ENCODE assay signal across 19 cellular contexts in genomic region chr1:2944705-2945104, GRCh38.
A peak's percentile ranks its signal among the peaks of the same experiment; 100 is the strongest.
DNase-seq lines count a peak whose midpoint lies in the region; ATAC-seq, FAIRE-seq and TF ChIP-seq lines count a peak whose summit lies in the region.
"Had no signal": no experiment of that assay in that cellular context is flagged by ENCODE, and none has a peak within 500 bp of the region (broad histone marks: within the 10 kb centered on the region; RNA-seq: fewer than 3 reads in every experiment).

No MANE protein-coding gene starts in this region.

- TF ChIP-seq POLR2A in HepG2 (IDR thresholded peaks at IDR 0.05; ENCODE audit: insufficient read depth in 1 of 2, low read depth in 2 of 2, low read length in 2 of 2) (no peak), right lobe of liver (IDR thresholded peaks at IDR 0.05) (no peak)

- H3K27me3 ChIP-seq in HepG2 (ENCODE audit: control insufficient read depth in 1 of 2, insufficient read depth in 2 of 2, low read length in 2 of 2) = peaks cover 9 to 40% of the 10 kb centered on the region in 2 experiments
- H3K27me3 ChIP-seq in right lobe of liver = no peaks in the 10 kb centered on the region
- H3K27me3 ChIP-seq in endodermal cell (ENCODE audit: control insufficient read depth, insufficient read depth, low read length, poor library complexity, severe bottlenecking) = no peaks in the 10 kb centered on the region
- no peaks in the 10 kb centered on the region for H3K27me3 ChIP-seq in trophoblast cell (ENCODE audit: insufficient read depth, low read length)
- H3K27me3 ChIP-seq in CD8-positive, alpha-beta T cell (ENCODE audit: insufficient read depth, low read length) = peaks cover 4% of the 10 kb centered on the region

- no peak overlapping the region for H2BK12ac ChIP-seq in trophoblast cell (ENCODE audit: low read length)

- no peak overlapping the region for H3K4ac ChIP-seq in trophoblast cell (ENCODE audit: low read depth, low read length)

- H3K4me2 ChIP-seq in HepG2 (ENCODE audit: low read depth, low read length) (no peak overlapping the region), trophoblast cell (ENCODE audit: low read length) (no peak overlapping the region)
- H3K4me2 ChIP-seq: BLaER1 had no signal

- TF ChIP-seq RAD21 in HepG2 (CRISPR knock-in tag; IDR thresholded peaks at IDR 0.05) = no peak

- H2BK120ac ChIP-seq in trophoblast cell (ENCODE audit: insufficient read depth, low read length, poor library complexity) = no peak overlapping the region

- peaks cover 62% of the 10 kb centered on the region for H3K9me3 Mint-ChIP-seq in endodermal cell
- H3K9me3 Mint-ChIP-seq in CD8-positive, alpha-beta T cell = peaks cover 7% of the 10 kb centered on the region

- H4K8ac ChIP-seq in trophoblast cell (ENCODE audit: low read depth, low read length) = no peak overlapping the region

- CTCF ChIA-PET in HepG2 (lab: Yijun Ruan, JAX; ENCODE audit: low intra/inter-chr PET ratio, low total read pairs) = no interaction called here
- CTCF ChIA-PET in CD8-positive, alpha-beta T cell (lab: Charles Lee) = no interaction called here

- no peaks in the 10 kb centered on the region for H3K79me1 ChIP-seq in trophoblast cell (ENCODE audit: low read length)

- intact Hi-C loops in HepG2 (cut with micrococcal nuclease; ENCODE audit: unreplicated experiment) = no loop called here
- intact Hi-C loops in right lobe of liver (cut with DNase I) = no loop called here
- intact Hi-C loops in CD8-positive, alpha-beta T cell (cut with DNase I, micrococcal nuclease) = no loop called here

- H3K9ac ChIP-seq in HepG2 (ENCODE audit: insufficient read depth, low read depth, low read length) (no peak overlapping the region), endodermal cell (ENCODE audit: extremely low read depth, low read length, poor library complexity, severe bottlenecking) (no peak overlapping the region), trophoblast cell (ENCODE audit: low read length) (no peak overlapping the region)
- H3K9ac ChIP-seq: BLaER1 had no signal

- H4K12ac ChIP-seq in trophoblast cell (ENCODE audit: low read depth, low read length) = no peak overlapping the region

- H3K23ac ChIP-seq in trophoblast cell (ENCODE audit: low read length) = peak overlapping the region; percentile 76

- no peak overlapping the region for H2AK5ac ChIP-seq in trophoblast cell (ENCODE audit: low read length)

- no peaks in the 10 kb centered on the region for H4K20me1 ChIP-seq in HepG2 (ENCODE audit: insufficient read depth, low read length)

- no peaks in the 10 kb centered on the region for H3K4me1 Mint-ChIP-seq in endodermal cell
- H3K4me1 Mint-ChIP-seq in CD8-positive, alpha-beta T cell (ENCODE audit: low read depth) = no peaks in the 10 kb centered on the region
- H3K4me1 Mint-ChIP-seq: CD14-positive monocyte; CD4-positive, alpha-beta memory T cell had no signal

- TF ChIP-seq CTCF in HepG2 (CRISPR knock-in tag; IDR thresholded peaks at IDR 0.05) (no peak), right lobe of liver (IDR thresholded peaks at IDR 0.05) (no peak), endodermal cell (conservative IDR thresholded peaks at IDR 0.05) (no peak)
- no peak for TF ChIP-seq CTCF in CD8-positive, alpha-beta T cell (IDR thresholded peaks at IDR 0.05)

- H2AFZ ChIP-seq in HepG2 (ENCODE audit: low read length) = no peak overlapping the region
- H2AFZ ChIP-seq in trophoblast cell (ENCODE audit: insufficient read depth, low read length, poor library complexity) = no peak overlapping the region

- WGBS in HepG2 (ENCODE audit: low lambda C conversion rate) = 14% methylated on average over 4 of the region's 4 CpGs
- WGBS in right lobe of liver (ENCODE audit: insufficient coverage, low coverage, low lambda C conversion rate, missing lambda C conversion rate) = 25% methylated on average over 2 of the region's 4 CpGs
- WGBS in endodermal cell (ENCODE audit: insufficient coverage in 1 of 2, insufficient read length in 1 of 2), 2 experiments = 77 to 84% methylated on average over 2 to 4 of the region's 4 CpGs
- no CpG with 5 or more reads among the region's 4 CpGs for WGBS in trophoblast cell (ENCODE audit: extremely low coverage, insufficient coverage, insufficient read length)

- no peak for FAIRE-seq in HepG2 (lab: Jason Lieb, UNC)

- in situ Hi-C loops in HepG2 (cut with HindIII; ENCODE audit: extremely low pct_ligation_motif_present, low pct_unique_long_range_greater_than_20kb) = no loop called here

- no peaks in the 10 kb centered on the region for H3K27me3 Mint-ChIP-seq in endodermal cell (ENCODE audit: insufficient read depth)
- H3K27me3 Mint-ChIP-seq in CD8-positive, alpha-beta T cell (ENCODE audit: low read depth) = peaks cover 8% of the 10 kb centered on the region

- TF ChIP-seq EP300 in HepG2 (IDR thresholded peaks at IDR 0.05; ENCODE audit: low read depth in 2 of 2, low read length in 2 of 2) = no peak
- no peak for TF ChIP-seq EP300 in HepG2 (CRISPR knock-in tag; IDR thresholded peaks at IDR 0.05; ENCODE audit: borderline replicate concordance)

- no peak overlapping the region for H3K27ac Mint-ChIP-seq in endodermal cell
- H3K27ac Mint-ChIP-seq in CD8-positive, alpha-beta T cell = no peak overlapping the region
- H3K27ac Mint-ChIP-seq: CD14-positive monocyte; CD4-positive, alpha-beta memory T cell; IgD-negative memory B cell had no signal

- H3K27ac ChIP-seq in HepG2 (ENCODE audit: extremely low read length, insufficient read depth, low read length) = no peak overlapping the region
- no peak overlapping the region for H3K27ac ChIP-seq in right lobe of liver
- H3K27ac ChIP-seq in endodermal cell (ENCODE audit: low read depth, low read length) = no peak overlapping the region
- no peak overlapping the region for H3K27ac ChIP-seq in trophoblast cell (ENCODE audit: low read depth, low read length)
- H3K27ac ChIP-seq in CD8-positive, alpha-beta T cell (ENCODE audit: low read depth, low read length) = no peak overlapping the region
- H3K27ac ChIP-seq: BLaER1 had no signal

- H3K4me3 ChIP-seq in HepG2 (replicated peaks in 1 of 3; ENCODE audit: insufficient read depth in 1 of 3, low read depth in 2 of 3, low read length in 3 of 3) = no peak overlapping the region
- H3K4me3 ChIP-seq in right lobe of liver = no peak overlapping the region
- H3K4me3 ChIP-seq in endodermal cell (ENCODE audit: low read length) = peak overlapping the region; percentile 56
- peak overlapping the region; percentile 51 for H3K4me3 ChIP-seq in trophoblast cell (ENCODE audit: low read depth, low read length)
- H3K4me3 ChIP-seq in CD8-positive, alpha-beta T cell (ENCODE audit: low read depth, low read length) = no peak overlapping the region
- H3K4me3 ChIP-seq: BLaER1 had no signal

- H3K9me3 ChIP-seq in HepG2 (ENCODE audit: low read length) (no peaks in the 10 kb centered on the region), right lobe of liver (no peaks in the 10 kb centered on the region), endodermal cell (ENCODE audit: control insufficient read depth, low read length) (peaks cover 58% of the 10 kb centered on the region), trophoblast cell (ENCODE audit: insufficient read depth, low read depth, low read length) (peaks cover 58% of the 10 kb centered on the region)
- no peaks in the 10 kb centered on the region for H3K9me3 ChIP-seq in CD8-positive, alpha-beta T cell (ENCODE audit: low read length)

- BruUV-seq in HepG2 (replicated peaks; lab: Mats Ljungman, UMichigan) = no TSS peak

- no peak for DNase-seq in HepG2 (ENCODE audit: low spot score)
- DNase-seq in right lobe of liver = no peak
- DNase-seq in endodermal cell = no peak
- no peak for DNase-seq in trophoblast cell
- DNase-seq in NCI-H1092 treated with DMSO at 0.1 percent for 48 hours (lab: John Stamatoyannopoulos, UW) = no peak
- no peak for DNase-seq in MV-4-11 (lab: John Stamatoyannopoulos, UW)
- no peak for DNase-seq in CD8-positive, alpha-beta T cell
- no peak for DNase-seq in NCI-H345 treated with DMSO at 0.1 percent for 48 hours (lab: John Stamatoyannopoulos, UW; ENCODE audit: unreplicated experiment)
- DNase-seq: 8988T; Calu3; CD4-positive, alpha-beta memory T cell; DMS79 treated with DMSO at 0.1 percent for 48 hours; GF-D8; GOT3; H7 had no signal

- no peak overlapping the region for H3K18ac ChIP-seq in trophoblast cell (ENCODE audit: low read length)

- ATAC-seq in HepG2 (no peak), right lobe of liver (no peak)
- no peak for ATAC-seq in CD8-positive, alpha-beta T cell
- ATAC-seq: HCT116 had no signal

- no peaks in the 10 kb centered on the region for H3K79me2 ChIP-seq in HepG2 (ENCODE audit: insufficient read depth, low read length)
- H3K79me2 ChIP-seq in trophoblast cell (ENCODE audit: control insufficient read depth, insufficient read depth, low read length, poor library complexity) = no peaks in the 10 kb centered on the region

- no peak overlapping the region for H4K91ac ChIP-seq in trophoblast cell (ENCODE audit: low read depth, low read length)

- no peak overlapping the region for H2BK5ac ChIP-seq in trophoblast cell (ENCODE audit: low read depth, low read length, poor library complexity)

- H3K4me1 ChIP-seq in HepG2 (ENCODE audit: insufficient read depth, low read length) = no peaks in the 10 kb centered on the region
- H3K4me1 ChIP-seq in right lobe of liver = no peaks in the 10 kb centered on the region
- H3K4me1 ChIP-seq in endodermal cell (ENCODE audit: control insufficient read depth, insufficient read depth, low read length) = no peaks in the 10 kb centered on the region
- no peaks in the 10 kb centered on the region for H3K4me1 ChIP-seq in trophoblast cell (ENCODE audit: control insufficient read depth in 1 of 2, insufficient read depth in 2 of 2, low read length in 2 of 2)
- no peaks in the 10 kb centered on the region for H3K4me1 ChIP-seq in CD8-positive, alpha-beta T cell (ENCODE audit: insufficient read depth, low read length)

- H3K4me3 Mint-ChIP-seq in endodermal cell = no peak overlapping the region
- no peak overlapping the region for H3K4me3 Mint-ChIP-seq in CD8-positive, alpha-beta T cell
- H3K4me3 Mint-ChIP-seq: CD14-positive monocyte; CD4-positive, alpha-beta memory T cell; IgD-negative memory B cell had no signal

- H3K36me3 ChIP-seq in HepG2 (replicated peaks in 1 of 2; ENCODE audit: control insufficient read depth in 1 of 2, insufficient read depth in 2 of 2, low read length in 2 of 2) (no peaks in the 10 kb centered on the region), right lobe of liver (no peaks in the 10 kb centered on the region), endodermal cell (ENCODE audit: control insufficient read depth, insufficient read depth, low read length) (no peaks in the 10 kb centered on the region), trophoblast cell (ENCODE audit: control insufficient read depth in 1 of 2, insufficient read depth in 2 of 2, low read length in 2 of 2) (no peaks in the 10 kb centered on the region)
- no peaks in the 10 kb centered on the region for H3K36me3 ChIP-seq in CD8-positive, alpha-beta T cell (ENCODE audit: insufficient read depth, low read length)
- H3K36me3 ChIP-seq: BLaER1 had no signal

- POLR2A ChIA-PET in HepG2 (lab: Yijun Ruan, JAX) = no interaction called here
- POLR2A ChIA-PET in CD8-positive, alpha-beta T cell (lab: Charles Lee) = no interaction called here

- no peak overlapping the region for H3K14ac ChIP-seq in trophoblast cell (ENCODE audit: low read length)

- no peaks in the 10 kb centered on the region for H3K36me3 Mint-ChIP-seq in endodermal cell (ENCODE audit: low read depth)
- peaks cover 3% of the 10 kb centered on the region for H3K36me3 Mint-ChIP-seq in CD8-positive, alpha-beta T cell
- H3K36me3 Mint-ChIP-seq: CD14-positive monocyte, IgD-negative memory B cell had no signal

Comparison
In these comparisons a context has a peak if more than half of its experiments do, and no peak if none do; other contexts are left out.
1. H3K4me3 ChIP-seq: peak in endodermal cell (single experiment) and trophoblast cell (single experiment); none in HepG2 (0 of 3), right lobe of liver (0 of 3) and CD8-positive, alpha-beta T cell (single experiment).